Comparison of ENCODE assay signal across 19 cellular contexts in the genomic region with DNA sequence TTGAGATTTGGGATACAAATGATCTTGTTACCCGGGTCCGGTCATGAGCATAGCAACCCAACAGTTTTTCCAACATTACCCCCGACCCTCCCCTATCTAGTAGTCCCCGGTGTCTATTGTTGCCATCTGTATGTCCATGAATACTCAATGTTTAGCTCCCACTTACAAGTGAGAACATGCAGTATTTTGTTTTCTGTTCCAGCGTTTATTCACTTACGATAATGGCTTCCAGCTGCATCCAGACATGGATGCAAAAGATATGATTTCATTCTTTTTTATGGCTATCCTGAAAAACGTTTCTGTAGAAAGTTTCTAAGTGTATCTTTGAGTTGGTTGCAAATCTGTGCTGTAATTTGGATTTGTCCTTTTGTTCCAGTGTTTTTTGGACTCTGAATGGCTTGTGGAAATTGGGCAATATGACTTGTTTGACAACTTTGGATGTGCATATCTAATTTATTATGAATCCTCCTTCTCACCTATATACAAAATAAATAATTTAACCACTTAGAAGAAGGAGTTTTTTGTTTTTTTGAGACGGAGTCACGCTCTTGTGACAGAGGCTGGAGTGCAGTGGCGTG. TPM values are rescaled to one million over a fixed set of nuclear protein-coding genes. Genes with fewer than 3 reads are reported as not detected.
DNase-seq lines count a peak whose midpoint lies in the region; ATAC-seq and TF ChIP-seq lines count a peak whose summit lies in the region.
"Had no signal": no experiment of that assay in that cellular context is flagged by ENCODE, and none has a peak within 500 bp of the region (broad histone marks: within the 10 kb centered on the region; RNA-seq: fewer than 3 reads in every experiment).

No MANE protein-coding gene starts in this region.

- H3K9me3 Mint-ChIP-seq in CD8-positive, alpha-beta T cell, result no peaks in the 10 kb centered on the region
- H3K9me3 Mint-ChIP-seq in H9, result no peaks in the 10 kb centered on the region
- H3K9me3 Mint-ChIP-seq: activated T-cell treated with anti-CD3 and anti-CD28 coated beads, Interleukin-2, amount 50 U/mL, for 4 hours had no signal

- H4K8ac ChIP-seq in mesendoderm (ENCODE audit: low read depth, low read length) (no peak overlapping the region), H9 (replicated peaks; ENCODE audit: insufficient read length, low read depth, low read length) (no peak overlapping the region)

- POLR2A ChIA-PET in CD8-positive, alpha-beta T cell (lab: Charles Lee), result no interaction called here

- H3K18ac ChIP-seq in mesendoderm (ENCODE audit: low read length) (no peak overlapping the region), H9 (ENCODE audit: insufficient read length, low read depth, low read length) (no peak overlapping the region)

- H3K79me2 ChIP-seq in mesendoderm (ENCODE audit: control insufficient read depth, insufficient read depth, low read length) (peaks cover 31% of the 10 kb centered on the region), H9 (ENCODE audit: insufficient read depth, low read length) (peaks cover 2% of the 10 kb centered on the region; the same call in 1 of the 2 replicates)

- H3K36me3 Mint-ChIP-seq in CD8-positive, alpha-beta T cell, result peaks cover 51% of the 10 kb centered on the region
- peaks cover 3% of the 10 kb centered on the region for H3K36me3 Mint-ChIP-seq in T-helper 17 cell (ENCODE audit: low read depth)
- H3K36me3 Mint-ChIP-seq in H9 (ENCODE audit: insufficient read depth in 1 of 3, low read depth in 3 of 3), result peaks cover 3 to 31% (median 11%) of the 10 kb centered on the region in 3 experiments; a peak in 6 of 7 replicates

- H3K4me3 ChIP-seq in CD8-positive, alpha-beta T cell (ENCODE audit: low read depth, low read length), result no peak overlapping the region
- H3K4me3 ChIP-seq in gastroesophageal sphincter (no peak overlapping the region), sigmoid colon (no peak overlapping the region), mesendoderm (ENCODE audit: low read length) (no peak overlapping the region)
- H3K4me3 ChIP-seq: heart right ventricle, left lung had no signal

- H3K27ac ChIP-seq in CD8-positive, alpha-beta T cell (ENCODE audit: low read depth, low read length), result no peak overlapping the region
- H3K27ac ChIP-seq in gastroesophageal sphincter (peak overlapping the region in 3 of 4 donors; percentile 37 to 78 (median 77)), sigmoid colon (peak overlapping the region; percentile 75 to 91 (median 82)), mesendoderm (ENCODE audit: low read depth, low read length) (no peak overlapping the region), H9 (ENCODE audit: insufficient read length, low read depth, low read length) (no peak overlapping the region)
- H3K27ac ChIP-seq: neutrophil had no signal

- H3K27me3 ChIP-seq in CD8-positive, alpha-beta T cell (ENCODE audit: insufficient read depth, low read length), result no peaks in the 10 kb centered on the region
- no peaks in the 10 kb centered on the region for H3K27me3 ChIP-seq in gastroesophageal sphincter
- H3K27me3 ChIP-seq in sigmoid colon, result no peaks in the 10 kb centered on the region
- no peaks in the 10 kb centered on the region for H3K27me3 ChIP-seq in mesendoderm (ENCODE audit: insufficient read depth, low read length, poor library complexity)
- H3K27me3 ChIP-seq in H9 (ENCODE audit: insufficient read depth, low read length), result no peaks in the 10 kb centered on the region
- H3K27me3 ChIP-seq: heart right ventricle, left lung, neutrophil had no signal

- TF ChIP-seq POLR2A in gastroesophageal sphincter (IDR thresholded peaks at IDR 0.05) (no peak), sigmoid colon (IDR thresholded peaks at IDR 0.05) (no peak)

- H2AFZ ChIP-seq in H9 (ENCODE audit: low read length), result no peak overlapping the region

- H2BK5ac ChIP-seq in mesendoderm (ENCODE audit: low read length) (no peak overlapping the region), H9 (ENCODE audit: insufficient read length, low read length) (no peak overlapping the region)

- H3K4me3 Mint-ChIP-seq in CD8-positive, alpha-beta T cell, result peak overlapping the region; percentile 43
- peak overlapping the region; percentile 64 for H3K4me3 Mint-ChIP-seq in T-helper 17 cell
- H3K4me3 Mint-ChIP-seq in H9, result no peak overlapping the region
- H3K4me3 Mint-ChIP-seq: activated T-cell treated with anti-CD3 and anti-CD28 coated beads, Interleukin-2, amount 50 U/mL, for 4 hours had no signal

- no peak overlapping the region for H2BK12ac ChIP-seq in H9 (ENCODE audit: insufficient read length, low read depth, low read length)

- no peak overlapping the region for H4K91ac ChIP-seq in H9 (ENCODE audit: insufficient read length, low read depth, low read length)

- H2BK120ac ChIP-seq in mesendoderm (ENCODE audit: low read depth, low read length), result no peak overlapping the region
- H2BK120ac ChIP-seq in H9 (ENCODE audit: low read depth, low read length, poor library complexity, severe bottlenecking), result no peak overlapping the region

- peaks cover 44% of the 10 kb centered on the region for H3K4me1 ChIP-seq in CD8-positive, alpha-beta T cell (ENCODE audit: insufficient read depth, low read length)
- peaks cover 2 to 75% (median 30%) of the 10 kb centered on the region in 3 donors for H3K4me1 ChIP-seq in gastroesophageal sphincter
- H3K4me1 ChIP-seq in sigmoid colon, result peaks cover 0 to 67% (median 58%) of the 10 kb centered on the region in 4 donors
- H3K4me1 ChIP-seq in mesendoderm (ENCODE audit: control insufficient read depth, low read depth, low read length), result no peaks in the 10 kb centered on the region
- no peaks in the 10 kb centered on the region for H3K4me1 ChIP-seq in H9 (ENCODE audit: insufficient read depth, low read length)

- H3K23me2 ChIP-seq in H9 (ENCODE audit: insufficient read length, low read depth, low read length, poor library complexity, severe bottlenecking), result no peaks in the 10 kb centered on the region

- H2AK5ac ChIP-seq in mesendoderm (ENCODE audit: low read length), result no peak overlapping the region
- no peak overlapping the region for H2AK5ac ChIP-seq in H9 (ENCODE audit: insufficient read length, low read length)

- no peak overlapping the region for H3K56ac ChIP-seq in mesendoderm (ENCODE audit: low read length)
- H3K56ac ChIP-seq in H9 (ENCODE audit: insufficient read length, low read depth, low read length), result no peak overlapping the region

- H4K20me1 ChIP-seq in H9 (ENCODE audit: control insufficient read depth, insufficient read depth, insufficient read length), result no peaks in the 10 kb centered on the region

- H3K4ac ChIP-seq in mesendoderm (ENCODE audit: low read depth, low read length), result no peak overlapping the region
- H3K4ac ChIP-seq in H9 (ENCODE audit: low read depth, low read length), result no peak overlapping the region

- no peaks in the 10 kb centered on the region for H3K27me3 Mint-ChIP-seq in CD8-positive, alpha-beta T cell (ENCODE audit: low read depth)
- H3K27me3 Mint-ChIP-seq in T-helper 17 cell (no peaks in the 10 kb centered on the region), H9 (ENCODE audit: low read depth) (no peaks in the 10 kb centered on the region)

- DNase-seq in CD8-positive, alpha-beta T cell, result no peak
- no peak for DNase-seq in T-helper 17 cell
- no peak for DNase-seq in sigmoid colon
- DNase-seq in mesendoderm, result no peak
- no peak for DNase-seq in NCI-H774 (lab: John Stamatoyannopoulos, UW)
- no peak for DNase-seq in H9
- DNase-seq: activated CD4-positive, alpha-beta T cell treated with anti-CD3 and anti-CD28 coated beads for 4 hours; activated T-cell treated with anti-CD3 and anti-CD28 coated beads, Interleukin-2, amount 50 U/mL, for 4 hours; effector CD4-positive, alpha-beta T cell; heart right ventricle; left lung; NCI-H1436; NCI-H446 treated with DMSO at 0.1 percent for 48 hours had no signal

- no peak overlapping the region for H3T11ph ChIP-seq in H9 (ENCODE audit: low read length)

- H2BK20ac ChIP-seq in H9 (ENCODE audit: low read depth, low read length, poor library complexity, severe bottlenecking), result no peak overlapping the region

- TF ChIP-seq EP300 in gastroesophageal sphincter (IDR thresholded peaks at IDR 0.05) (no peak), sigmoid colon (IDR thresholded peaks at IDR 0.05) (no peak)

- TF ChIP-seq CTCF in CD8-positive, alpha-beta T cell (IDR thresholded peaks at IDR 0.05), result no peak
- no peak for TF ChIP-seq CTCF in gastroesophageal sphincter (IDR thresholded peaks at IDR 0.05)
- TF ChIP-seq CTCF in sigmoid colon (IDR thresholded peaks at IDR 0.05), result no peak
- TF ChIP-seq CTCF in H9 (conservative IDR thresholded peaks at IDR 0.05), result no peak

- H4K5ac ChIP-seq in mesendoderm (ENCODE audit: low read length) (no peak overlapping the region), H9 (ENCODE audit: insufficient read length, low read depth, low read length) (no peak overlapping the region)

- intact Hi-C loops in CD8-positive, alpha-beta T cell (cut with DNase I, micrococcal nuclease), result no loop called here
- intact Hi-C loops in sigmoid colon (cut with DNase I), result no loop called here

- peaks cover 51% of the 10 kb centered on the region for H3K4me1 Mint-ChIP-seq in CD8-positive, alpha-beta T cell (ENCODE audit: low read depth)
- H3K4me1 Mint-ChIP-seq in T-helper 17 cell (peaks cover 39% of the 10 kb centered on the region), H9 (peaks cover 0 to 19% of the 10 kb centered on the region in 2 experiments; a peak in 3 of 4 replicates)

- no peaks in the 10 kb centered on the region for H3K36me3 ChIP-seq in CD8-positive, alpha-beta T cell (ENCODE audit: insufficient read depth, low read length)
- H3K36me3 ChIP-seq in gastroesophageal sphincter (peaks cover 0 to 8% of the 10 kb centered on the region in 2 donors), sigmoid colon (peaks cover 0 to 5% (median under 1%) of the 10 kb centered on the region in 4 donors), mesendoderm (ENCODE audit: control insufficient read depth, insufficient read depth, low read length) (no peaks in the 10 kb centered on the region)

- no peak for ATAC-seq in CD8-positive, alpha-beta T cell
- ATAC-seq in T-helper 17 cell (no peak), gastroesophageal sphincter (no peak), GM19324 (IDR thresholded peaks at IDR 0.05; ENCODE audit: low FRiP score, unreplicated experiment) (no peak)
- ATAC-seq: activated T-cell treated with anti-CD3 and anti-CD28 coated beads, Interleukin-2, amount 50 U/mL, for 4 hours; GM12878; heart right ventricle; left lung had no signal

- H3K23ac ChIP-seq in mesendoderm (ENCODE audit: low read length), result no peak overlapping the region
- no peak overlapping the region for H3K23ac ChIP-seq in H9 (ENCODE audit: insufficient read length, low read depth, low read length)

- 64 to 75% methylated on average over 6 to 10 of the region's 10 CpGs for WGBS in gastroesophageal sphincter (ENCODE audit: low coverage in 1 of 2), 2 donors
- 78% methylated on average over 10 of the region's 10 CpGs for WGBS in sigmoid colon, 2 donors
- WGBS in mesendoderm (ENCODE audit: extremely low coverage, insufficient coverage, low lambda C conversion rate), result no CpG with 5 or more reads among the region's 10 CpGs
- WGBS in H9 (ENCODE audit: extremely low coverage, insufficient read length, low lambda C conversion rate), result no CpG with 5 or more reads among the region's 10 CpGs

- CTCF ChIA-PET in CD8-positive, alpha-beta T cell (lab: Charles Lee), result interaction anchor here (1.4 to 2.1 kb wide), 2 partner anchors 30 to 39 kb away, joined by 6 to 7 read pairs; no protein-coding TSS in a partner anchor

- H3K9ac ChIP-seq in mesendoderm (ENCODE audit: low read length) (no peak overlapping the region), H9 (ENCODE audit: extremely low read depth, insufficient read length, low read length) (no peak overlapping the region)

- H3K27ac Mint-ChIP-seq in CD8-positive, alpha-beta T cell, result peak overlapping the region; percentile 37
- H3K27ac Mint-ChIP-seq in T-helper 17 cell, result no peak overlapping the region
- no peak overlapping the region; a peak in 1 of 7 replicates for H3K27ac Mint-ChIP-seq in H9

- H3K14ac ChIP-seq in H9 (ENCODE audit: insufficient read depth, low read length), result no peak overlapping the region

- H3K79me1 ChIP-seq in mesendoderm (ENCODE audit: low read length), result peaks cover 7% of the 10 kb centered on the region
- peaks cover 7% of the 10 kb centered on the region for H3K79me1 ChIP-seq in H9 (ENCODE audit: insufficient read depth, low read depth, low read length, poor library complexity, severe bottlenecking)

- H2BK15ac ChIP-seq in mesendoderm (replicated peaks; ENCODE audit: low read depth) (no peak overlapping the region), H9 (ENCODE audit: low read depth, low read length) (no peak overlapping the region)

- H3K4me2 ChIP-seq in mesendoderm (ENCODE audit: low read length) (no peak overlapping the region), H9 (ENCODE audit: insufficient read depth, insufficient read length, low read length) (no peak overlapping the region)

- no peaks in the 10 kb centered on the region for H3K9me3 ChIP-seq in CD8-positive, alpha-beta T cell (ENCODE audit: low read length)
- H3K9me3 ChIP-seq in T-helper 17 cell (ENCODE audit: control insufficient read depth, low read length, poor library complexity, severe bottlenecking) (no peaks in the 10 kb centered on the region), gastroesophageal sphincter (no peaks in the 10 kb centered on the region), sigmoid colon (no peaks in the 10 kb centered on the region), H9 (ENCODE audit: control insufficient read depth, low read depth, low read length) (no peaks in the 10 kb centered on the region)
- H3K9me3 ChIP-seq: heart right ventricle, left lung, neutrophil had no signal

RNA-seq across cellular contexts. Expression of a gene that starts 11.8 kb away (rescaled TPM):
- total RNA-seq in CD8-positive, alpha-beta T cell, result 10 to 100 TPM; 33.5 to 33.8 TPM
- 10 to 100 TPM; 69.6 to 75.1 TPM for total RNA-seq in T-helper 17 cell
- 10 to 100 TPM; 68.0 to 80.5 (median 74.0) TPM for total RNA-seq in gastroesophageal sphincter
- 10 to 100 TPM; 53.2 to 69.8 (median 61.0) TPM for total RNA-seq in sigmoid colon
- 10 to 100 TPM; 11.4 to 32.8 (median 16.0) TPM for polyA plus RNA-seq in sigmoid colon
- polyA plus RNA-seq in mesendoderm (2013, experiment 1 of 2), result 34.1 TPM
- polyA plus RNA-seq in mesendoderm (2013, experiment 2 of 2), result 34.4 TPM
- 76.4 and 76.8 TPM in 2 replicates for total RNA-seq in H9 (2021)

RNA-seq across cellular contexts. Expression of a gene that starts 31.9 kb away (rescaled TPM):
- total RNA-seq in CD8-positive, alpha-beta T cell, result not detected
- not detected for total RNA-seq in T-helper 17 cell
- under 1 TPM in 1 of 4 donors, not detected in 3; 0.13 TPM for total RNA-seq in gastroesophageal sphincter
- total RNA-seq in sigmoid colon, result not detected
- under 1 TPM in 1 of 3 donors, not detected in 2; 0.60 TPM for polyA plus RNA-seq in sigmoid colon
- polyA plus RNA-seq in mesendoderm (2013, experiment 1 of 2), result 0.04 TPM
- polyA plus RNA-seq in mesendoderm (2013, experiment 2 of 2), result 0.06 TPM
- total RNA-seq in H9 (2021), result not detected in 2 replicates
- total RNA-seq: activated T-cell treated with anti-CD3 and anti-CD28 coated beads, Interleukin-2, amount 50 U/mL, for 4 hours; GM12878; T-helper 2 cell treated with Interferon-gamma antibody and Interleukin-4, amounts not matched to agents 100 ng/mL and 5 ng/mL, for 36 hours had no signal
- polyA plus RNA-seq: BJ, heart right ventricle had no signal

RNA-seq across cellular contexts. Expression of a gene that starts 49.8 kb away (rescaled TPM):
- total RNA-seq in CD8-positive, alpha-beta T cell, result 100 to 1,000 TPM; 131 to 155 TPM
- 100 to 1,000 TPM; 168 to 188 TPM for total RNA-seq in T-helper 17 cell
- total RNA-seq in gastroesophageal sphincter, result 10 to 100 TPM; 54.2 to 73.2 (median 69.6) TPM
- 10 to 100 TPM; 46.7 to 68.1 (median 55.1) TPM for total RNA-seq in sigmoid colon
- 100 to 1,000 TPM; 521 to 955 (median 870) TPM for polyA plus RNA-seq in sigmoid colon
- 289 TPM for polyA plus RNA-seq in mesendoderm (2013, experiment 1 of 2)
- 292 TPM for polyA plus RNA-seq in mesendoderm (2013, experiment 2 of 2)
- total RNA-seq in H9 (2021), result 144 and 147 TPM in 2 replicates

RNA-seq across cellular contexts. Expression of a gene that starts 55.6 kb away (rescaled TPM):
- not detected for total RNA-seq in CD8-positive, alpha-beta T cell
- total RNA-seq in T-helper 17 cell (not detected), gastroesophageal sphincter (not detected), sigmoid colon (not detected), H9 (2021) (not detected in 2 replicates)
- polyA plus RNA-seq in sigmoid colon, result not detected
- polyA plus RNA-seq in mesendoderm (2013, experiment 1 of 2), result 0.10 TPM
- polyA plus RNA-seq in mesendoderm (2013, experiment 2 of 2), result 0.04 TPM
- total RNA-seq: activated T-cell treated with anti-CD3 and anti-CD28 coated beads, Interleukin-2, amount 50 U/mL, for 4 hours; GM12878; heart right ventricle; T-helper 2 cell treated with Interferon-gamma antibody and Interleukin-4, amounts not matched to agents 100 ng/mL and 5 ng/mL, for 36 hours had no signal
- polyA plus RNA-seq: BJ, heart right ventricle had no signal

Comparison
In these comparisons a context has a peak if more than half of its experiments do, and no peak if none do; other contexts are left out.
1. H3K27ac ChIP-seq: peak in gastroesophageal sphincter (3 of 4) and sigmoid colon (4 of 4); none in CD8-positive, alpha-beta T cell (single experiment), mesendoderm (single experiment) and H9 (single experiment).
2. H3K4me3 Mint-ChIP-seq: peak in CD8-positive, alpha-beta T cell (single experiment) and T-helper 17 cell (single experiment); none in H9 (0 of 2).